ENCODE assay signal across 18 cellular contexts in the genomic region with DNA sequence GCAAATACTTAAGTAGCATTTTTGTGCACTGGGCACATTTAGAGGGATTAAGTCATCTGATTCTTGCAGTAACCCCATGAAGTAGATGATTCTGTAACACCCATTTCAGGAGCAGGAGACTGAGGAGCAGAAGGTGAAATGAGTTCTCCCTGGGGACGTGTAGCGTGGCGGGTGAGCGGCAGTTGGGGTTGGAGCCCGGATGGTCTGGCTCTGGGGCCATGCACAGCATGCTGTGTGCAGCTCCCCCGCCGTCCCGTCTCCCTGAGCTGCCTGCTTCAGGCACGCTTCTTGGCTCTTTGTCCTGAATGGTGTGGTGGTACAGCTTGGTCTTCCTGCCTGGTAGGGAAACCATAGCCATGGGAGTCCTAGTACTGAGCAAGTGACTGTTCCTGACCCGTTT. TPM values are rescaled to one million over a fixed set of nuclear protein-coding genes. Genes with fewer than 3 reads are reported as not detected.
DNase-seq lines count a peak whose midpoint lies in the region; ATAC-seq and TF ChIP-seq lines count a peak whose summit lies in the region.
"Had no signal": no experiment of that assay in that cellular context is flagged by ENCODE, and none has a peak within 500 bp of the region (broad histone marks: within the 10 kb centered on the region; RNA-seq: fewer than 3 reads in every experiment).

No MANE protein-coding gene starts in this region.

- no peak overlapping the region for H3K4me3 ChIP-seq in BLaER1 treated with 17β-estradiol and CSF1 and Interleukin-3, amounts not matched to agents 10 nM and 100 nM
- H3K4me3 ChIP-seq in WERI-Rb-1 (ENCODE audit: low read depth, low read length), result no peak overlapping the region
- H3K4me3 ChIP-seq: breast epithelium, hepatocyte, MG63, tibial nerve had no signal

- H3K4me1 Mint-ChIP-seq in CD4-positive, alpha-beta T cell (ENCODE audit: low read depth), result peaks cover 99% of the 10 kb centered on the region
- peaks cover 100% of the 10 kb centered on the region for H3K4me1 Mint-ChIP-seq in activated CD8-positive, alpha-beta T cell treated with anti-CD3 and anti-CD28 coated beads, Interleukin-2, amount 10 ng/mL, durations not matched to agents 7 days and 5 days (ENCODE audit: low read depth)

- H3K36me3 Mint-ChIP-seq in CD4-positive, alpha-beta T cell (ENCODE audit: low read depth), result peaks cover 20% of the 10 kb centered on the region
- peaks cover 48% of the 10 kb centered on the region for H3K36me3 Mint-ChIP-seq in activated CD8-positive, alpha-beta T cell treated with anti-CD3 and anti-CD28 coated beads, Interleukin-2, amount 10 ng/mL, durations not matched to agents 7 days and 5 days (ENCODE audit: low read depth)

- H3K4me2 ChIP-seq in BLaER1 treated with 17β-estradiol and CSF1 and Interleukin-3, amounts not matched to agents 10 nM and 100 nM, result peak overlapping the region; percentile 67 to 90 (median 81)
- H3K4me2 ChIP-seq: hepatocyte had no signal

- TF ChIP-seq CTCF in CD4-positive, alpha-beta T cell (IDR thresholded peaks at IDR 0.05), result no peak
- no peak for TF ChIP-seq CTCF in WERI-Rb-1 (IDR thresholded peaks at IDR 0.05; ENCODE audit: low read depth, low read length)

- ATAC-seq in CD4-positive, alpha-beta T cell (ENCODE audit: poor library complexity), result no peak
- ATAC-seq in activated CD8-positive, alpha-beta T cell treated with anti-CD3 and anti-CD28 coated beads, Interleukin-2, amount 10 ng/mL, durations not matched to agents 7 days and 5 days, result no peak
- ATAC-seq in HG03139 (IDR thresholded peaks at IDR 0.05; ENCODE audit: unreplicated experiment), result no peak
- ATAC-seq: sciatic nerve had no signal

- POLR2A ChIA-PET in CD4-positive, alpha-beta T cell (lab: Charles Lee), result interaction anchor here (3.8 kb wide), 1 partner anchor 13 kb away, joined by 32 read pairs; no protein-coding TSS in a partner anchor
- POLR2A ChIA-PET in activated CD8-positive, alpha-beta T cell treated with anti-CD3 and anti-CD28 coated beads, Interleukin-2, amount 10 ng/mL, durations not matched to agents 7 days and 5 days (lab: Charles Lee), result no interaction called here

- intact Hi-C loops in CD4-positive, alpha-beta T cell (cut with DNase I, micrococcal nuclease), result no loop called here

- no peaks in the 10 kb centered on the region for H3K9me3 Mint-ChIP-seq in CD4-positive, alpha-beta T cell
- no peaks in the 10 kb centered on the region for H3K9me3 Mint-ChIP-seq in activated CD8-positive, alpha-beta T cell treated with anti-CD3 and anti-CD28 coated beads, Interleukin-2, amount 10 ng/mL, durations not matched to agents 7 days and 5 days (ENCODE audit: insufficient read depth)

- 0 out of 22 replicates have a peak, but pooled peaks cover 0 to 8% (median 0%) of the 10 kb centered on the region in 11 experiments for H3K36me3 ChIP-seq in BLaER1 treated with 17β-estradiol and CSF1 and Interleukin-3, amounts not matched to agents 10 nM and 100 nM
- H3K36me3 ChIP-seq in WERI-Rb-1, result no peaks in the 10 kb centered on the region
- H3K36me3 ChIP-seq: breast epithelium, MG63, tibial nerve had no signal

- peaks cover 66 to 100% (median 95%) of the 10 kb centered on the region in 11 experiments for H4K20me1 ChIP-seq in BLaER1 treated with 17β-estradiol and CSF1 and Interleukin-3, amounts not matched to agents 10 nM and 100 nM

- H3K27me3 ChIP-seq in BLaER1 treated with 17β-estradiol and CSF1 and Interleukin-3, amounts not matched to agents 10 nM and 100 nM, result no peaks in the 10 kb centered on the region
- no peaks in the 10 kb centered on the region for H3K27me3 ChIP-seq in CD4-positive, alpha-beta T cell (ENCODE audit: control insufficient read depth, insufficient read depth, low read length)
- no peaks in the 10 kb centered on the region for H3K27me3 ChIP-seq in WERI-Rb-1 (ENCODE audit: insufficient read depth, low read depth, severe bottlenecking)
- H3K27me3 ChIP-seq: breast epithelium, hepatocyte, MG63, tibial nerve had no signal

- no peaks in the 10 kb centered on the region for H3K27me3 Mint-ChIP-seq in CD4-positive, alpha-beta T cell
- no peaks in the 10 kb centered on the region for H3K27me3 Mint-ChIP-seq in activated CD8-positive, alpha-beta T cell treated with anti-CD3 and anti-CD28 coated beads, Interleukin-2, amount 10 ng/mL, durations not matched to agents 7 days and 5 days (ENCODE audit: low read depth)

- peak in 1 of 10 experiments; percentile 30 for DNase-seq in CD4-positive, alpha-beta T cell
- peak; percentile 20 for DNase-seq in activated CD8-positive, alpha-beta T cell treated with anti-CD3 and anti-CD28 coated beads, Interleukin-2, amount 10 ng/mL, durations not matched to agents 7 days and 5 days
- DNase-seq in mesenteric fat pad (ENCODE audit: low spot score) (peak; percentile 73), NCI-H446 (lab: John Stamatoyannopoulos, UW) (no peak), WERI-Rb-1 (no peak)
- DNase-seq: activated CD4-positive, CD25-positive, alpha-beta regulatory T cell; activated CD8-positive, alpha-beta memory T cell treated with anti-CD3 and anti-CD28 coated beads, Interleukin-2, amount 50 U/mL, for 48 hours; cortex of kidney; MG63; NCI-H1694; NCI-H748 treated with DMSO at 0.1 percent for 48 hours; stimulated activated naive CD4-positive, alpha-beta T cell treated with Interleukin-2 at 50 U/mL for 16 hours had no signal

- peak overlapping the region; percentile 58 for H3K4me3 Mint-ChIP-seq in CD4-positive, alpha-beta T cell
- H3K4me3 Mint-ChIP-seq in activated CD8-positive, alpha-beta T cell treated with anti-CD3 and anti-CD28 coated beads, Interleukin-2, amount 10 ng/mL, durations not matched to agents 7 days and 5 days, result no peak overlapping the region

- peaks cover 57 to 97% (median 87%) of the 10 kb centered on the region in 10 experiments for H3K4me1 ChIP-seq in BLaER1 treated with 17β-estradiol and CSF1 and Interleukin-3, amounts not matched to agents 10 nM and 100 nM

- peak overlapping the region; percentile 72 for H3K27ac Mint-ChIP-seq in CD4-positive, alpha-beta T cell
- peak overlapping the region; percentile 93 for H3K27ac Mint-ChIP-seq in activated CD8-positive, alpha-beta T cell treated with anti-CD3 and anti-CD28 coated beads, Interleukin-2, amount 10 ng/mL, durations not matched to agents 7 days and 5 days

- CTCF ChIA-PET in CD4-positive, alpha-beta T cell (lab: Charles Lee), result interaction anchor here (1.2 kb wide), 1 partner anchor 10 kb away, joined by 3 read pairs; no protein-coding TSS in a partner anchor
- CTCF ChIA-PET in activated CD8-positive, alpha-beta T cell treated with anti-CD3 and anti-CD28 coated beads, Interleukin-2, amount 10 ng/mL, durations not matched to agents 7 days and 5 days (lab: Charles Lee), result interaction anchor here (1.1 kb wide), 1 partner anchor 9 kb away, joined by 3 read pairs; no protein-coding TSS in a partner anchor

- H3K9ac ChIP-seq in BLaER1 treated with 17β-estradiol and CSF1 and Interleukin-3, amounts not matched to agents 10 nM and 100 nM, result no peak overlapping the region

- no peaks in the 10 kb centered on the region for H3K9me3 ChIP-seq in BLaER1 treated with 17β-estradiol and CSF1 and Interleukin-3, amounts not matched to agents 10 nM and 100 nM (replicated peaks in 1 of 11)
- H3K9me3 ChIP-seq in CD4-positive, alpha-beta T cell (ENCODE audit: control insufficient read depth, low read length), result no peaks in the 10 kb centered on the region
- H3K9me3 ChIP-seq in WERI-Rb-1 (ENCODE audit: severe bottlenecking), result no peaks in the 10 kb centered on the region
- H3K9me3 ChIP-seq: breast epithelium, MG63, tibial nerve had no signal

- H3K27ac ChIP-seq in BLaER1 treated with 17β-estradiol and CSF1 and Interleukin-3, amounts not matched to agents 10 nM and 100 nM, result no peak overlapping the region
- H3K27ac ChIP-seq in CD4-positive, alpha-beta T cell (ENCODE audit: low read depth, low read length), result no peak overlapping the region
- no peak overlapping the region for H3K27ac ChIP-seq in WERI-Rb-1
- H3K27ac ChIP-seq: breast epithelium, hepatocyte, tibial nerve had no signal

RNA-seq across cellular contexts. Expression of gene INPP4A, which starts 32.4 kb away (rescaled TPM):
- total RNA-seq in CD4-positive, alpha-beta T cell, result 10 to 100 TPM; 86.4 to 89.2 TPM
- 100 to 1,000 TPM; 152 to 157 TPM for total RNA-seq in activated CD8-positive, alpha-beta T cell treated with anti-CD3 and anti-CD28 coated beads, Interleukin-2, amount 10 ng/mL, durations not matched to agents 7 days and 5 days
- 30.3 TPM for total RNA-seq in mesenteric fat pad

Comparison
In these comparisons a context has a peak if more than half of its experiments do, and no peak if none do; other contexts are left out.
1. DNase-seq: peak in activated CD8-positive, alpha-beta T cell treated with anti-CD3 and anti-CD28 coated beads, Interleukin-2, amount 10 ng/mL, durations not matched to agents 7 days and 5 days (single experiment) and mesenteric fat pad (single experiment); none in NCI-H446 (0 of 2) and WERI-Rb-1 (single experiment).